1 cellular context compared by ENCODE assay signal in genomic region chr2:169012191-169012792, GRCh38.
TF ChIP-seq lines count a peak whose summit lies in the region.
"Not testable (repeated sequence)": the region's sequence is repeated elsewhere in the genome, so short reads cannot be mapped to it uniquely, and the experiment has no call there.

No MANE protein-coding gene starts in this region.

TF ChIP-seq in HepG2, 621 proteins besides CTCF, POLR2A, EP300 and RAD21 (continues in another document):
- TF ChIP-seq AHDC1 (CRISPR knock-in tag; IDR thresholded peaks at IDR 0.05; ENCODE audit: borderline replicate concordance) (peak; percentile 19; the same call in 1 of the 2 replicates), ZNF609 (CRISPR knock-in tag; IDR thresholded peaks at IDR 0.05; ENCODE audit: borderline replicate concordance) (peak; percentile 32; the same call in 1 of the 2 replicates), MEIS2 (CRISPR knock-in tag; IDR thresholded peaks at IDR 0.05) (0 out of 2 replicates have a peak, but pooled peaks have one; percentile 39), GATA4 (IDR thresholded peaks at IDR 0.05; ENCODE audit: borderline replicate concordance, low read depth) (peak; percentile 68; the same call in 1 of the 2 replicates), JUND (CRISPR knock-in tag; IDR thresholded peaks at IDR 0.05) (peak; percentile 79), ERF (CRISPR knock-in tag; IDR thresholded peaks at IDR 0.05) (peak; percentile 33; the same call in 1 of the 2 replicates), FOSL2 (CRISPR knock-in tag; IDR thresholded peaks at IDR 0.05) (peak; percentile 98), IKZF5 (CRISPR knock-in tag; IDR thresholded peaks at IDR 0.05) (0 out of 2 replicates have a peak, but pooled peaks have one; percentile 42), ZNF644 (CRISPR knock-in tag; IDR thresholded peaks at IDR 0.05; ENCODE audit: low read depth) (peak; percentile 59; the same call in 1 of the 2 replicates), NR2F6 (CRISPR knock-in tag; IDR thresholded peaks at IDR 0.05) (peak; percentile 39; the same call in 1 of the 2 replicates), ELF3 (CRISPR knock-in tag; IDR thresholded peaks at IDR 0.05) (0 out of 2 replicates have a peak, but pooled peaks have one; percentile 17), NCOA2 (CRISPR knock-in tag; IDR thresholded peaks at IDR 0.05) (0 out of 2 replicates have a peak, but pooled peaks have one; percentile 41), ZNF12 (CRISPR knock-in tag; IDR thresholded peaks at IDR 0.05) (0 out of 2 replicates have a peak, but pooled peaks have one; percentile 29), TEAD3 (CRISPR knock-in tag; optimal IDR thresholded peaks at IDR 0.05; ENCODE audit: borderline replicate concordance) (peak; percentile 69), SALL1 (CRISPR knock-in tag; IDR thresholded peaks at IDR 0.05) (peak; percentile 31; the same call in 1 of the 2 replicates), SAP130 (CRISPR knock-in tag; IDR thresholded peaks at IDR 0.05; ENCODE audit: low read depth) (peak; percentile 66), JUN (CRISPR knock-in tag; IDR thresholded peaks at IDR 0.05) (0 out of 2 replicates have a peak, but pooled peaks have one; percentile 73), GATAD2A (CRISPR knock-in tag; IDR thresholded peaks at IDR 0.05) (peak; percentile 64), YEATS2 (CRISPR knock-in tag; IDR thresholded peaks at IDR 0.05; ENCODE audit: borderline replicate concordance) (peak; percentile 40; the same call in 1 of the 2 replicates), PRDM10 (CRISPR knock-in tag; IDR thresholded peaks at IDR 0.05; ENCODE audit: low read depth) (0 out of 2 replicates have a peak, but pooled peaks have one; percentile 27), RERE (CRISPR knock-in tag; IDR thresholded peaks at IDR 0.05; ENCODE audit: low read depth) (peak; percentile 77; the same call in 1 of the 2 replicates), IRF2 (CRISPR knock-in tag; IDR thresholded peaks at IDR 0.05) (0 out of 2 replicates have a peak, but pooled peaks have one; percentile 37), FOXP1 (CRISPR knock-in tag; IDR thresholded peaks at IDR 0.05) (peak; percentile 69), RARA (CRISPR knock-in tag; IDR thresholded peaks at IDR 0.05) (peak; percentile 78), HNF4A (CRISPR knock-in tag; IDR thresholded peaks at IDR 0.05) (peak; percentile 15; the same call in 1 of the 2 replicates), RXRB (CRISPR knock-in tag; IDR thresholded peaks at IDR 0.05; ENCODE audit: borderline replicate concordance) (peak; percentile 33; the same call in 1 of the 2 replicates), ATF3 (CRISPR knock-in tag; IDR thresholded peaks at IDR 0.05) (peak; percentile 84), SOX5 (CRISPR knock-in tag; IDR thresholded peaks at IDR 0.05; ENCODE audit: borderline replicate concordance) (peak; percentile 55; the same call in 1 of the 2 replicates), ZGPAT (CRISPR knock-in tag; IDR thresholded peaks at IDR 0.05) (0 out of 2 replicates have a peak, but pooled peaks have one; percentile 23), XRCC5 (optimal IDR thresholded peaks at IDR 0.05; ENCODE audit: low read length) (peak; percentile 24), FOXO1 (CRISPR knock-in tag; IDR thresholded peaks at IDR 0.05) (peak; percentile 66; the same call in 1 of the 2 replicates), CREM (IDR thresholded peaks at IDR 0.05) (0 out of 2 replicates have a peak, but pooled peaks have one; percentile 27)
- TF ChIP-seq NR2F6 (IDR thresholded peaks at IDR 0.05); FOXP1 (IDR thresholded peaks at IDR 0.05); CREM (CRISPR knock-in tag; IDR thresholded peaks at IDR 0.05): not testable (repeated sequence)
